ENCODE assay signal across 11 cellular contexts in the genomic region with DNA sequence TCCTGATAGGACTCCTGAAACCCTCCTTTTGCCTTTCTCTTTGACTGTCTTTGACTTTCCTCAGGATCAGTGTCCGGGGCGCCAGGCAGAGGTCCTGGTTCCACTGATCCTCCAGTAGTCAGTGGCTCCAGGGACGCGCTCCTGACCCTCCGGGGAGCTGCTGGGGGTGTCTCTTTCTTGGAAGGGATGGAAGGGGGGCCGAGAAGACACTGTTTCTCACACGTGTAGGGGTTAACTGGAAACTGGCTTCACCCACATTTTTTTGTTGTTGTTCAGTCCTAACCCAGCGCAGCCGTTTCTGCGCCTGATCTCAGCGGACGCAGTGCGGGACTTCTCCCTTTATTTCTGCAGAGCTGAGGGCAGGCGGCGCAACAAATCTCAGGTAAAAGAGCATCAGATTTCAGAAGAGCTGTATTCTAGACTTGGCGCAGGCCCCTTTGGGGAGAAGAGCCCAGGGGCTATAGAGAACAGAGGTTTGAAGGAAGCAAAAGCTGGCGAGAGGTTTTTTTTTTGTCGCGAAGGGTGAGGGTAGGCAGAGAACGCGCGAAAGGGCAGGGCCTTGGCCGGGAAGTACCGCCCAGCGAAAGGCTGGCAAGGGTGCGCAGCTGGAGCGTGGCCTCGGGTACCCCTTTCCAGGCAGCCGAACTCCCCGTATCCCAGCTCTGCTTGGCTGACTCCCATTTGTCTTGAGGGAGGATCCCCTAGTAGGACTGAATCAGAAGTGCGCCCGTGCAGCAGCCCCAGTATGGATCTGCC. TPM values are rescaled to one million over a fixed set of nuclear protein-coding genes. Genes with fewer than 3 reads are reported as not detected.
DNase-seq lines count a peak whose midpoint lies in the region; ATAC-seq and TF ChIP-seq lines count a peak whose summit lies in the region.
"Had no signal": no experiment of that assay in that cellular context is flagged by ENCODE, and none has a peak within 500 bp of the region (broad histone marks: within the 10 kb centered on the region; RNA-seq: fewer than 3 reads in every experiment).

No MANE protein-coding gene starts in this region.

- H3K9me3 Mint-ChIP-seq in activated T-cell treated with anti-CD3 and anti-CD28 coated beads, Interleukin-2, amount 50 U/mL, for 72 hours, result no peaks in the 10 kb centered on the region

- intact Hi-C loops in right cardiac atrium (cut with DNase I), result loop anchor here in 2 of 4 donors (10.0 kb wide), 1 partner anchor 298 kb away; no protein-coding TSS in a partner anchor
- intact Hi-C loops in cardiac septum (cut with DNase I), result no loop called here
- intact Hi-C loops in upper lobe of right lung (cut with DNase I), result no loop called here

- 8% methylated on average over 32 of the region's 32 CpGs for WGBS in right cardiac atrium

- H3K27ac Mint-ChIP-seq in activated T-cell treated with anti-CD3 and anti-CD28 coated beads, Interleukin-2, amount 50 U/mL, for 72 hours, result no peak overlapping the region

- H3K9me3 ChIP-seq in right cardiac atrium (ENCODE audit: control insufficient read depth, low read length) (no peaks in the 10 kb centered on the region), iPS-18c (ENCODE audit: control insufficient read depth, insufficient read depth, low read length) (no peaks in the 10 kb centered on the region), upper lobe of right lung (no peaks in the 10 kb centered on the region), Karpas-422 (ENCODE audit: low read length) (no peaks in the 10 kb centered on the region)

- peaks cover 14% of the 10 kb centered on the region for H3K4me1 ChIP-seq in right cardiac atrium (ENCODE audit: control insufficient read depth, insufficient read depth, low read length)
- peaks cover 54% of the 10 kb centered on the region for H3K4me1 ChIP-seq in upper lobe of right lung
- no peaks in the 10 kb centered on the region for H3K4me1 ChIP-seq in Karpas-422 (ENCODE audit: low read length)

- peaks cover 0 to 2% of the 10 kb centered on the region in 2 donors for H3K36me3 Mint-ChIP-seq in activated T-cell treated with anti-CD3 and anti-CD28 coated beads, Interleukin-2, amount 50 U/mL, for 72 hours (ENCODE audit: insufficient read depth in 2 of 2)

- H4K20me1 ChIP-seq in Karpas-422 (ENCODE audit: insufficient read depth, low read depth, low read length), result no peaks in the 10 kb centered on the region

- no peak overlapping the region for H2AFZ ChIP-seq in Karpas-422 (ENCODE audit: low read length)

- DNase-seq in right cardiac atrium (peak in 1 of 3 donors; percentile 10), cardiac septum (ENCODE audit: low spot score) (no peak), upper lobe of right lung (no peak), Karpas-422 (no peak), activated gamma-delta T cell treated with Interleukin-2 at 50 U/mL for 16 hours (no peak)
- DNase-seq in activated T-cell treated with anti-CD3 and anti-CD28 coated beads, Interleukin-2, amount 50 U/mL, for 72 hours, result no peak
- no peak for DNase-seq in activated CD4-positive, alpha-beta T cell treated with anti-CD3 and anti-CD28 coated beads for 1 hour
- DNase-seq: GOT3, NCI-H146, SHP77 had no signal

- H3K36me3 ChIP-seq in upper lobe of right lung (no peaks in the 10 kb centered on the region), Karpas-422 (ENCODE audit: insufficient read depth, low read length) (no peaks in the 10 kb centered on the region)

- H3K9me2 ChIP-seq in Karpas-422 (replicated peaks; ENCODE audit: insufficient read depth, low read length), result no peaks in the 10 kb centered on the region

- peak overlapping the region; percentile 92 to 99 for H3K4me3 Mint-ChIP-seq in activated T-cell treated with anti-CD3 and anti-CD28 coated beads, Interleukin-2, amount 50 U/mL, for 72 hours

- H3K27ac ChIP-seq in right cardiac atrium (ENCODE audit: low read length) (no peak overlapping the region), upper lobe of right lung (no peak overlapping the region), Karpas-422 (ENCODE audit: low read length) (no peak overlapping the region)

- H3K4me1 Mint-ChIP-seq in activated T-cell treated with anti-CD3 and anti-CD28 coated beads, Interleukin-2, amount 50 U/mL, for 72 hours (ENCODE audit: low read depth), result peaks cover 93% of the 10 kb centered on the region

- H3K4me3 ChIP-seq in right cardiac atrium (ENCODE audit: low read length) (peak overlapping the region; percentile 35), iPS-18c (ENCODE audit: insufficient read depth, low read depth, low read length) (0 out of 2 replicates have a peak overlapping the region, but pooled peaks have one; percentile 17), upper lobe of right lung (peak overlapping the region; percentile 28), Karpas-422 (ENCODE audit: low read length) (no peak overlapping the region)

- no peak for TF ChIP-seq CTCF in upper lobe of right lung (IDR thresholded peaks at IDR 0.05)

- no peak for ATAC-seq in right cardiac atrium
- ATAC-seq in activated T-cell treated with anti-CD3 and anti-CD28 coated beads, Interleukin-2, amount 50 U/mL, for 72 hours (replicated peaks in 1 of 2), result no peak
- no peak for ATAC-seq in upper lobe of right lung

- no peak overlapping the region for H3K4me2 ChIP-seq in Karpas-422 (ENCODE audit: low read depth, low read length, poor library complexity, severe bottlenecking)

- H3K79me2 ChIP-seq in Karpas-422 (ENCODE audit: low read length), result no peaks in the 10 kb centered on the region

- peaks cover 100% of the 10 kb centered on the region for H3K27me3 Mint-ChIP-seq in activated T-cell treated with anti-CD3 and anti-CD28 coated beads, Interleukin-2, amount 50 U/mL, for 72 hours (ENCODE audit: low read depth)

- peaks cover 4% of the 10 kb centered on the region for H3K27me3 ChIP-seq in right cardiac atrium (ENCODE audit: control insufficient read depth, insufficient read depth)
- peaks cover 100% of the 10 kb centered on the region for H3K27me3 ChIP-seq in upper lobe of right lung
- no peaks in the 10 kb centered on the region for H3K27me3 ChIP-seq in Karpas-422 (ENCODE audit: low read length)

- no peak overlapping the region for H3K9ac ChIP-seq in Karpas-422 (ENCODE audit: low read length)

RNA-seq across cellular contexts. Expression of a gene that starts 4.3 kb away (rescaled TPM):
- total RNA-seq in right cardiac atrium (1 to 10 TPM in 1 of 4 donors, under 1 TPM in 3; 0.66 to 1.3 (median 0.81) TPM), cardiac septum (0.22 TPM), upper lobe of right lung (4.7 TPM)
- 0.23 TPM for polyA plus RNA-seq in right cardiac atrium
- total RNA-seq in activated T-cell treated with anti-CD3 and anti-CD28 coated beads, Interleukin-2, amount 50 U/mL, for 72 hours, result under 1 TPM in 1 of 2 donors, not detected in 1; 0.02 TPM
- not detected in 2 replicates for total RNA-seq in Karpas-422 (2014; rRNA removed; shearing (Covaris generic); ENCODE audit: low replicate concordance)

RNA-seq across cellular contexts. Expression of a gene that starts 10.5 kb away (rescaled TPM):
- total RNA-seq in right cardiac atrium, result 1 to 10 TPM; 4.0 to 7.8 (median 6.6) TPM
- 12.7 TPM for polyA plus RNA-seq in right cardiac atrium
- 7.4 TPM for total RNA-seq in cardiac septum
- total RNA-seq in activated T-cell treated with anti-CD3 and anti-CD28 coated beads, Interleukin-2, amount 50 U/mL, for 72 hours, result not detected
- total RNA-seq in upper lobe of right lung, result 4.0 TPM
- 4.4 and 7.8 TPM in 2 replicates for total RNA-seq in Karpas-422 (2014; rRNA removed; shearing (Covaris generic); ENCODE audit: low replicate concordance)
